ENCODE assay signal across 18 cellular contexts in genomic region chr17:32446949-32447348, GRCh38. TPM values are rescaled to one million over a fixed set of nuclear protein-coding genes. Genes with fewer than 3 reads are reported as not detected.
DNase-seq lines count a peak whose midpoint lies in the region; ATAC-seq, FAIRE-seq and TF ChIP-seq lines count a peak whose summit lies in the region.
"Had no signal": no experiment of that assay in that cellular context is flagged by ENCODE, and none has a peak within 500 bp of the region (broad histone marks: within the 10 kb centered on the region; RNA-seq: fewer than 3 reads in every experiment).

No MANE protein-coding gene starts in this region.

- peaks cover 76% of the 10 kb centered on the region for H3K79me2 ChIP-seq in PC-9 (ENCODE audit: low read depth)

- H3K27me3 ChIP-seq in Caco-2 (replicated peaks; ENCODE audit: control insufficient read depth, insufficient read depth, low read length) = no peaks in the 10 kb centered on the region
- no peaks in the 10 kb centered on the region for H3K27me3 ChIP-seq in PC-9 (ENCODE audit: insufficient read depth, low read depth)
- H3K27me3 ChIP-seq: Peyer's patch, uterus had no signal

- H3K27ac ChIP-seq in A549 (no peak overlapping the region), PC-9 (no peak overlapping the region)
- H3K27ac ChIP-seq: Peyer's patch, uterus had no signal

- H3K27ac Mint-ChIP-seq in Caco-2 (ENCODE audit: unreplicated experiment) = no peak overlapping the region
- H3K27ac Mint-ChIP-seq in endothelial cell (ENCODE audit: unreplicated experiment) = peak overlapping the region; percentile 27
- H3K27ac Mint-ChIP-seq: activated naive CD4-positive, alpha-beta T cell treated with anti-CD3 and anti-CD28 coated beads for 36 hours; stimulated activated memory B cell treated with anti-CD40 and anti-IgM and Interleukin-4, amounts not matched to agents 10 μg/mL and 1 μg/mL and 100 μg/mL, for 72 hours had no signal

- no peaks in the 10 kb centered on the region; the same call in none of the 2 replicates for H3K36me3 ChIP-seq in Caco-2 (ENCODE audit: control insufficient read depth, insufficient read depth, low read length)
- H3K36me3 ChIP-seq in PC-9 (ENCODE audit: low read depth) = peaks cover 58% of the 10 kb centered on the region
- H3K36me3 ChIP-seq: uterus had no signal

- TF ChIP-seq RAD21 in A549 (conservative IDR thresholded peaks at IDR 0.05 in 1 of 2, IDR thresholded peaks at IDR 0.05 in 1 of 2) = no peak

- intact Hi-C loops in Caco-2 (cut with micrococcal nuclease; ENCODE audit: unreplicated experiment) (no loop called here), PC-9 (cut with micrococcal nuclease; ENCODE audit: unreplicated experiment) (loop anchor here (10.0 kb wide), 1 partner anchor 428 kb away; the partner anchor contains the start of gene MYO1D)

- FAIRE-seq in A549 (lab: Jason Lieb, UNC) = no peak

- DNase-seq in A549 (ENCODE audit: low read depth in 1 of 2, low spot score in 1 of 2) = no peak
- no peak for DNase-seq in Caco-2
- DNase-seq in PC-9 = no peak
- no peak for DNase-seq in endothelial cell (ENCODE audit: low spot score)
- no peak for DNase-seq in NCI-H510A treated with DMSO at 0.1 percent for 48 hours (lab: John Stamatoyannopoulos, UW)
- no peak for DNase-seq in stimulated activated naive CD4-positive, alpha-beta T cell (lab: John Stamatoyannopoulos, UW)
- DNase-seq: activated CD4-positive, alpha-beta T cell treated with anti-CD3 and anti-CD28 coated beads, Interleukin-2, amount 50 U/mL, for 4 hours; activated naive CD4-positive, alpha-beta T cell treated with anti-CD3 and anti-CD28 coated beads for 36 hours; C1 segment of cervical spinal cord; head of caudate nucleus; NCI-H2227 treated with DMSO at 0.1 percent for 48 hours; Peyer's patch; retina; stimulated activated CD4-positive, alpha-beta T cell treated with anti-CD3 and anti-CD28 coated beads, Interleukin-4, amount 100 ng/mL, for 4 hours; uterus had no signal

- no peak overlapping the region for H2AFZ ChIP-seq in PC-9

- H3K9me3 Mint-ChIP-seq in Caco-2 (ENCODE audit: unreplicated experiment) (no peaks in the 10 kb centered on the region), endothelial cell (ENCODE audit: unreplicated experiment) (no peaks in the 10 kb centered on the region)
- H3K9me3 Mint-ChIP-seq: activated naive CD4-positive, alpha-beta T cell treated with anti-CD3 and anti-CD28 coated beads for 36 hours; stimulated activated memory B cell treated with anti-CD40 and anti-IgM and Interleukin-4, amounts not matched to agents 10 μg/mL and 1 μg/mL and 100 μg/mL, for 72 hours had no signal

- CTCF ChIA-PET in A549 (lab: Yijun Ruan, JAX) (interaction anchor here (9.8 kb wide), 1 partner anchor 17 kb away, joined by 138 read pairs; no protein-coding TSS in a partner anchor), Caco-2 (lab: Charles Lee) (no interaction called here), PC-9 (lab: Charles Lee) (no interaction called here)

- H3K4me1 ChIP-seq in A549 (peaks cover 19% of the 10 kb centered on the region), Caco-2 (peaks cover 14% of the 10 kb centered on the region), PC-9 (replicated peaks; ENCODE audit: insufficient read depth) (peaks cover 24% of the 10 kb centered on the region)
- H3K4me1 ChIP-seq: uterus had no signal

- H3K4me1 Mint-ChIP-seq in Caco-2 (ENCODE audit: low read depth, unreplicated experiment) (peaks cover 15% of the 10 kb centered on the region), endothelial cell (ENCODE audit: unreplicated experiment) (peaks cover 16% of the 10 kb centered on the region)

- WGBS in A549 (ENCODE audit: missing lambda C conversion rate) = 90% methylated on average over 2 of the region's 2 CpGs

- H4K20me1 ChIP-seq in PC-9 (ENCODE audit: insufficient read depth) = peaks cover 60% of the 10 kb centered on the region

- no peaks in the 10 kb centered on the region for H3K9me3 ChIP-seq in A549
- H3K9me3 ChIP-seq in Caco-2 = no peaks in the 10 kb centered on the region
- H3K9me3 ChIP-seq in PC-9 (ENCODE audit: insufficient read depth, low read depth) = no peaks in the 10 kb centered on the region
- H3K9me3 ChIP-seq: Peyer's patch, uterus had no signal

- TF ChIP-seq CTCF in A549 (IDR thresholded peaks at IDR 0.05) = no peak
- TF ChIP-seq CTCF in Caco-2 (IDR thresholded peaks at IDR 0.05; ENCODE audit: insufficient read depth in 1 of 2, low read depth in 1 of 2, low read length in 1 of 2, severe bottlenecking in 1 of 2, unreplicated experiment in 1 of 2) = no peak
- no peak for TF ChIP-seq CTCF in PC-9 (conservative IDR thresholded peaks at IDR 0.05)
- TF ChIP-seq CTCF in endothelial cell (IDR thresholded peaks at IDR 0.05; ENCODE audit: unreplicated experiment) = no peak

- TF ChIP-seq EP300 in A549 (IDR thresholded peaks at IDR 0.05) = no peak

- TF ChIP-seq POLR2A in A549 (IDR thresholded peaks at IDR 0.05; ENCODE audit: low read length) = no peak

- H3K27me3 Mint-ChIP-seq in Caco-2 (ENCODE audit: insufficient read depth, unreplicated experiment) = no peaks in the 10 kb centered on the region
- H3K27me3 Mint-ChIP-seq in endothelial cell (ENCODE audit: unreplicated experiment) = peaks cover 3% of the 10 kb centered on the region
- H3K27me3 Mint-ChIP-seq: stimulated activated memory B cell treated with anti-CD40 and anti-IgM and Interleukin-4, amounts not matched to agents 10 μg/mL and 1 μg/mL and 100 μg/mL, for 72 hours had no signal

- peak overlapping the region; percentile 84 for H3K4me2 ChIP-seq in A549
- peak overlapping the region; percentile 100; the same call in 1 of the 2 replicates for H3K4me2 ChIP-seq in PC-9

- peak overlapping the region; percentile 75 for H3K4me3 Mint-ChIP-seq in Caco-2 (ENCODE audit: unreplicated experiment)
- H3K4me3 Mint-ChIP-seq in endothelial cell (ENCODE audit: unreplicated experiment) = peak overlapping the region; percentile 32
- H3K4me3 Mint-ChIP-seq: stimulated activated memory B cell treated with anti-CD40 and anti-IgM and Interleukin-4, amounts not matched to agents 10 μg/mL and 1 μg/mL and 100 μg/mL, for 72 hours had no signal

- ATAC-seq in A549 (no peak), GM21447 (IDR thresholded peaks at IDR 0.05; ENCODE audit: unreplicated experiment) (no peak), GM21515 (IDR thresholded peaks at IDR 0.05; ENCODE audit: unreplicated experiment) (no peak)
- ATAC-seq: stimulated activated memory B cell treated with anti-CD40 and anti-IgM and Interleukin-4, amounts not matched to agents 10 μg/mL and 1 μg/mL and 100 μg/mL, for 72 hours had no signal

- H3K4me3 ChIP-seq in A549 = no peak overlapping the region
- no peak overlapping the region for H3K4me3 ChIP-seq in Caco-2 (ENCODE audit: low read depth, low read length)
- H3K4me3 ChIP-seq in PC-9 = no peak overlapping the region
- H3K4me3 ChIP-seq: Peyer's patch, uterus had no signal

- H3K9me2 ChIP-seq in PC-9 (ENCODE audit: insufficient read depth) = no peaks in the 10 kb centered on the region

- BruUV-seq in Caco-2 (replicated peaks; lab: Mats Ljungman, UMichigan) (no TSS peak), PC-9 (replicated peaks; lab: Mats Ljungman, UMichigan) (no TSS peak)

- peaks cover 7% of the 10 kb centered on the region; the same call in 1 of the 2 replicates for H3F3A ChIP-seq in PC-9 (ENCODE audit: insufficient read depth, low read depth)

- POLR2A ChIA-PET in A549 (lab: Yijun Ruan, JAX) (no interaction called here), Caco-2 (lab: Charles Lee) (no interaction called here), PC-9 (lab: Charles Lee; ENCODE audit: unreplicated experiment) (no interaction called here)

- peaks cover 76% of the 10 kb centered on the region for H3K36me3 Mint-ChIP-seq in Caco-2 (ENCODE audit: insufficient read depth, unreplicated experiment)
- H3K36me3 Mint-ChIP-seq in endothelial cell (ENCODE audit: low read depth, unreplicated experiment) = peaks cover 7% of the 10 kb centered on the region

TF ChIP-seq in A549, 52 proteins besides CTCF, POLR2A, EP300 and RAD21 (continues in another document):
- no peak for TF ChIP-seq POLR2AphosphoS2 (conservative IDR thresholded peaks at IDR 0.05; ENCODE audit: low read length)
- TF ChIP-seq, protein P1, sequence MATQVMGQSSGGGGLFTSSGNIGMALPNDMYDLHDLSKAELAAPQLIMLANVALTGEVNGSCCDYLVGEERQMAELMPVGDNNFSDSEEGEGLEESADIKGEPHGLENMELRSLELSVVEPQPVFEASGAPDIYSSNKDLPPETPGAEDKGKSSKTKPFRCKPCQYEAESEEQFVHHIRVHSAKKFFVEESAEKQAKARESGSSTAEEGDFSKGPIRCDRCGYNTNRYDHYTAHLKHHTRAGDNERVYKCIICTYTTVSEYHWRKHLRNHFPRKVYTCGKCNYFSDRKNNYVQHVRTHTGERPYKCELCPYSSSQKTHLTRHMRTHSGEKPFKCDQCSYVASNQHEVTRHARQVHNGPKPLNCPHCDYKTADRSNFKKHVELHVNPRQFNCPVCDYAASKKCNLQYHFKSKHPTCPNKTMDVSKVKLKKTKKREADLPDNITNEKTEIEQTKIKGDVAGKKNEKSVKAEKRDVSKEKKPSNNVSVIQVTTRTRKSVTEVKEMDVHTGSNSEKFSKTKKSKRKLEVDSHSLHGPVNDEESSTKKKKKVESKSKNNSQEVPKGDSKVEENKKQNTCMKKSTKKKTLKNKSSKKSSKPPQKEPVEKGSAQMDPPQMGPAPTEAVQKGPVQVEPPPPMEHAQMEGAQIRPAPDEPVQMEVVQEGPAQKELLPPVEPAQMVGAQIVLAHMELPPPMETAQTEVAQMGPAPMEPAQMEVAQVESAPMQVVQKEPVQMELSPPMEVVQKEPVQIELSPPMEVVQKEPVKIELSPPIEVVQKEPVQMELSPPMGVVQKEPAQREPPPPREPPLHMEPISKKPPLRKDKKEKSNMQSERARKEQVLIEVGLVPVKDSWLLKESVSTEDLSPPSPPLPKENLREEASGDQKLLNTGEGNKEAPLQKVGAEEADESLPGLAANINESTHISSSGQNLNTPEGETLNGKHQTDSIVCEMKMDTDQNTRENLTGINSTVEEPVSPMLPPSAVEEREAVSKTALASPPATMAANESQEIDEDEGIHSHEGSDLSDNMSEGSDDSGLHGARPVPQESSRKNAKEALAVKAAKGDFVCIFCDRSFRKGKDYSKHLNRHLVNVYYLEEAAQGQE (IDR thresholded peaks at IDR 0.05) = no peak

RNA-seq across cellular contexts. Expression of gene PSMD11, which starts 2.6 kb away (rescaled TPM):
- 228 and 235 TPM in 2 replicates for polyA plus RNA-seq in A549 (2011; rRNA removed)
- polyA plus RNA-seq in A549 (2012; cell fraction: cytosol; rRNA removed) = 127 and 157 TPM in 2 replicates
- 74.8 and 102 TPM in 2 replicates for polyA plus RNA-seq in A549 (2012; cell fraction: nucleus; rRNA removed)
- 186 to 195 TPM (median 194 TPM) in 3 replicates for polyA plus RNA-seq in A549 (2017; fragmentation: RNase III; extraction: RNeasy Plus Mini Kit Qiagen cat#74134 plus additional on column Dnase treatment)
- polyA minus RNA-seq in A549 (2011; rRNA and poly(A)+ RNA removed) = 234 and 271 TPM in 2 replicates
- total RNA-seq in Caco-2 (2022) = 198 and 208 TPM in 2 replicates
- 145 and 149 TPM in 2 replicates for total RNA-seq in PC-9 (2021)
- 110 TPM for total RNA-seq in endothelial cell (ENCODE audit: unreplicated experiment)

RNA-seq across cellular contexts. Expression of gene CDK5R1, which starts 39.8 kb away (rescaled TPM):
- polyA plus RNA-seq in A549 (2011; rRNA removed) (0.93 and 1.1 TPM in 2 replicates), A549 (2017; fragmentation: RNase III; extraction: RNeasy Plus Mini Kit Qiagen cat#74134 plus additional on column Dnase treatment) (2.4 to 3.0 TPM (median 2.8 TPM) in 3 replicates)
- 1.2 and 1.8 TPM in 2 replicates for polyA plus RNA-seq in A549 (2012; cell fraction: cytosol; rRNA removed)
- polyA plus RNA-seq in A549 (2012; cell fraction: nucleus; rRNA removed) = 2.8 and 3.2 TPM in 2 replicates
- 0.62 and 0.88 TPM in 2 replicates for polyA minus RNA-seq in A549 (2011; rRNA and poly(A)+ RNA removed)
- total RNA-seq in Caco-2 (2022) (6.6 and 7.3 TPM in 2 replicates), PC-9 (2021) (1.8 and 2.1 TPM in 2 replicates), endothelial cell (ENCODE audit: unreplicated experiment) (2.2 TPM)
